ENCODE assay signal across 16 cellular contexts in the genomic region with DNA sequence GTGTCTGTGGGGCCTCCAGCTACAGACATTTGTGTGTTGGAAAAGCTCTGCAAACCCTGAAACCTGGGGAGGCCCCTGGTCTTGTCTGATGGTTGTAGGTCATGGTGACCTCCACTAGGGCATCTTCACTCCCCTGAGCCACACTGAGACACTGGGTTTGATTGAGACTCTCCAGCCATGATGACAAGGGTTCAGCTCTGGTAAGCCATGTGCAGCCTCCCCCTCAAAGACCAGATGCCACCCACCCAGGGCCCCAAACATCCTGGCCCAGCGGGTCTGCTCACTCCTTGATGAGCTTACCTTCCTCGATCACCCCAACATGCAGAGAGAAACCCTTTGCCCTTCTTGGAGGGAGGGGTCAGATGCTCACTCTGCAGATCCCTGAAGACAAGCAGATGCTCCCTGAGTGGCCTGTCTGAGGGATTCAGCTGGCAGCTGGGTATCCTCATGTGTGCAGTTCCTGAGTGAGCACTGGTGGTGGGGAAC.
A peak's percentile ranks its signal among the peaks of the same experiment; 100 is the strongest.
DNase-seq lines count a peak whose midpoint lies in the region; TF ChIP-seq lines count a peak whose summit lies in the region.
"Had no signal": no experiment of that assay in that cellular context is flagged by ENCODE, and none has a peak within 500 bp of the region (broad histone marks: within the 10 kb centered on the region; RNA-seq: fewer than 3 reads in every experiment).

No MANE protein-coding gene starts in this region.

- no TSS peak for BruUV-seq in PC-9 (replicated peaks; lab: Mats Ljungman, UMichigan)

- H2AFZ ChIP-seq in PC-9 = no peak overlapping the region

- intact Hi-C loops in PC-9 (cut with micrococcal nuclease; ENCODE audit: unreplicated experiment) = no loop called here
- intact Hi-C loops in activated T-helper 1 cell treated with anti-CD3 and anti-CD28 coated beads, Interleukin-12 subunit alpha, Interleukin-12 subunit beta, Interleukin-2, Interleukin-4 antibody, amounts not matched to agents 30 ng/mL and 10 ng/mL and 1 ng/mL, durations not matched to agents 14 hours and 24 hours and 36 hours (cut with micrococcal nuclease) = no loop called here

- no peaks in the 10 kb centered on the region for H3K27me3 ChIP-seq in PC-9 (ENCODE audit: insufficient read depth, low read depth)
- H3K27me3 ChIP-seq: brain microvascular endothelial cell had no signal

- no peak overlapping the region for H3K27ac ChIP-seq in PC-9
- H3K27ac ChIP-seq: brain microvascular endothelial cell, VCaP had no signal

- H3K79me2 ChIP-seq in PC-9 (ENCODE audit: low read depth) = no peaks in the 10 kb centered on the region

- H3K9me3 ChIP-seq in PC-9 (ENCODE audit: insufficient read depth, low read depth) = no peaks in the 10 kb centered on the region

- peak; percentile 32 for DNase-seq in DMS53 (lab: John Stamatoyannopoulos, UW)
- no peak for DNase-seq in DMS53 treated with DMSO at 0.1 percent for 48 hours (lab: John Stamatoyannopoulos, UW; ENCODE audit: unreplicated experiment)
- peak; percentile 2 for DNase-seq in stimulated activated CD4-positive, alpha-beta T cell treated with anti-CD3 and anti-CD28 coated beads, Interleukin-4, amount 100 ng/mL, for 24 hours
- DNase-seq in stimulated activated CD4-positive, alpha-beta T cell treated with anti-CD3 and anti-CD28 coated beads, Interleukin-15, amount 100 ng/mL, for 24 hours = no peak
- DNase-seq in glutamatergic neuron = no peak
- DNase-seq in NCI-H526 (lab: John Stamatoyannopoulos, UW) = no peak
- no peak for DNase-seq in PC-9
- no peak for DNase-seq in activated T-helper 1 cell treated with anti-CD3 and anti-CD28 coated beads, Interleukin-12 subunit alpha, Interleukin-12 subunit beta, Interleukin-2, Interleukin-4 antibody, amounts not matched to agents 30 ng/mL and 10 ng/mL and 1 ng/mL, durations not matched to agents 14 hours and 24 hours and 36 hours (ENCODE audit: low spot score)
- DNase-seq: brain microvascular endothelial cell, GDM1, GOT3, NCI-H1930, nucleus accumbens had no signal

- peaks cover 4% of the 10 kb centered on the region for H3K27me3 Mint-ChIP-seq in glutamatergic neuron (ENCODE audit: unreplicated experiment)
- peaks cover 2% of the 10 kb centered on the region for H3K27me3 Mint-ChIP-seq in activated T-helper 1 cell treated with anti-CD3 and anti-CD28 coated beads, Interleukin-12 subunit alpha, Interleukin-12 subunit beta, Interleukin-2, Interleukin-4 antibody, amounts not matched to agents 30 ng/mL and 10 ng/mL and 1 ng/mL, durations not matched to agents 14 hours and 24 hours and 36 hours (ENCODE audit: insufficient read depth)

- POLR2A ChIA-PET in PC-9 (lab: Charles Lee; ENCODE audit: unreplicated experiment) = no interaction called here

- peak overlapping the region; percentile 55 for H3K27ac Mint-ChIP-seq in glutamatergic neuron (ENCODE audit: unreplicated experiment)
- no peak overlapping the region for H3K27ac Mint-ChIP-seq in activated T-helper 1 cell treated with anti-CD3 and anti-CD28 coated beads, Interleukin-12 subunit alpha, Interleukin-12 subunit beta, Interleukin-2, Interleukin-4 antibody, amounts not matched to agents 30 ng/mL and 10 ng/mL and 1 ng/mL, durations not matched to agents 14 hours and 24 hours and 36 hours
- H3K27ac Mint-ChIP-seq: CD8-positive, alpha-beta T cell had no signal

- H3K4me1 Mint-ChIP-seq in glutamatergic neuron (ENCODE audit: low read depth, unreplicated experiment) = peaks cover 45% of the 10 kb centered on the region
- H3K4me1 Mint-ChIP-seq in activated T-helper 1 cell treated with anti-CD3 and anti-CD28 coated beads, Interleukin-12 subunit alpha, Interleukin-12 subunit beta, Interleukin-2, Interleukin-4 antibody, amounts not matched to agents 30 ng/mL and 10 ng/mL and 1 ng/mL, durations not matched to agents 14 hours and 24 hours and 36 hours (ENCODE audit: low read depth) = no peaks in the 10 kb centered on the region

- TF ChIP-seq CTCF in glutamatergic neuron (IDR thresholded peaks at IDR 0.05; ENCODE audit: partially characterized antibody, unreplicated experiment) (no peak), PC-9 (conservative IDR thresholded peaks at IDR 0.05) (no peak)

- H3K4me2 ChIP-seq in PC-9 = no peak overlapping the region

- H3K4me3 Mint-ChIP-seq in glutamatergic neuron (ENCODE audit: unreplicated experiment) = no peak overlapping the region
- H3K4me3 Mint-ChIP-seq in activated T-helper 1 cell treated with anti-CD3 and anti-CD28 coated beads, Interleukin-12 subunit alpha, Interleukin-12 subunit beta, Interleukin-2, Interleukin-4 antibody, amounts not matched to agents 30 ng/mL and 10 ng/mL and 1 ng/mL, durations not matched to agents 14 hours and 24 hours and 36 hours = no peak overlapping the region
- H3K4me3 Mint-ChIP-seq: CD8-positive, alpha-beta T cell; mesothelial cell of epicardium had no signal

- no peaks in the 10 kb centered on the region for H3K4me1 ChIP-seq in PC-9 (replicated peaks; ENCODE audit: insufficient read depth)

- no peaks in the 10 kb centered on the region for H3K36me3 ChIP-seq in PC-9 (ENCODE audit: low read depth)
- H3K36me3 ChIP-seq: brain microvascular endothelial cell had no signal

- peaks cover 2% of the 10 kb centered on the region for H3K9me3 Mint-ChIP-seq in glutamatergic neuron (ENCODE audit: unreplicated experiment)
- no peaks in the 10 kb centered on the region for H3K9me3 Mint-ChIP-seq in activated T-helper 1 cell treated with anti-CD3 and anti-CD28 coated beads, Interleukin-12 subunit alpha, Interleukin-12 subunit beta, Interleukin-2, Interleukin-4 antibody, amounts not matched to agents 30 ng/mL and 10 ng/mL and 1 ng/mL, durations not matched to agents 14 hours and 24 hours and 36 hours
- H3K9me3 Mint-ChIP-seq: CD8-positive, alpha-beta T cell; mesothelial cell of epicardium had no signal

- no peaks in the 10 kb centered on the region for H4K20me1 ChIP-seq in PC-9 (ENCODE audit: insufficient read depth)

- no peak overlapping the region for H3K4me3 ChIP-seq in PC-9

- H3F3A ChIP-seq in PC-9 (ENCODE audit: insufficient read depth, low read depth) = no peaks in the 10 kb centered on the region

- CTCF ChIA-PET in PC-9 (lab: Charles Lee) = interaction anchor here (0.5 kb wide), 1 partner anchor 320 kb away, joined by 4 read pairs; no protein-coding TSS in a partner anchor

- H3K36me3 Mint-ChIP-seq in glutamatergic neuron (ENCODE audit: unreplicated experiment) = no peaks in the 10 kb centered on the region
- no peaks in the 10 kb centered on the region for H3K36me3 Mint-ChIP-seq in activated T-helper 1 cell treated with anti-CD3 and anti-CD28 coated beads, Interleukin-12 subunit alpha, Interleukin-12 subunit beta, Interleukin-2, Interleukin-4 antibody, amounts not matched to agents 30 ng/mL and 10 ng/mL and 1 ng/mL, durations not matched to agents 14 hours and 24 hours and 36 hours (ENCODE audit: low read depth)
- H3K36me3 Mint-ChIP-seq: CD8-positive, alpha-beta T cell; mesothelial cell of epicardium had no signal

- H3K9me2 ChIP-seq in PC-9 (ENCODE audit: insufficient read depth) = no peaks in the 10 kb centered on the region

Comparison
In these comparisons a context has a peak if more than half of its experiments do, and no peak if none do; other contexts are left out.
1. DNase-seq: peak in DMS53 (single experiment) and stimulated activated CD4-positive, alpha-beta T cell treated with anti-CD3 and anti-CD28 coated beads, Interleukin-4, amount 100 ng/mL, for 24 hours (single experiment); none in DMS53 treated with DMSO at 0.1 percent for 48 hours (single experiment), stimulated activated CD4-positive, alpha-beta T cell treated with anti-CD3 and anti-CD28 coated beads, Interleukin-15, amount 100 ng/mL, for 24 hours (single experiment), glutamatergic neuron (single experiment), NCI-H526 (0 of 2), PC-9 (0 of 2) and activated T-helper 1 cell treated with anti-CD3 and anti-CD28 coated beads, Interleukin-12 subunit alpha, Interleukin-12 subunit beta, Interleukin-2, Interleukin-4 antibody, amounts not matched to agents 30 ng/mL and 10 ng/mL and 1 ng/mL, durations not matched to agents 14 hours and 24 hours and 36 hours (single experiment).